In genomic region chr15:53982281-53982680, GRCh38 we compare ENCODE assay signal across 31 cellular contexts. TPM values are rescaled to one million over a fixed set of nuclear protein-coding genes. Genes with fewer than 3 reads are reported as not detected.
"Had no signal": no experiment of that assay in that cellular context is flagged by ENCODE, and none has a peak within 500 bp of the region (broad histone marks: within the 10 kb centered on the region; RNA-seq: fewer than 3 reads in every experiment).

No MANE protein-coding gene starts in this region.

- DNase-seq: heart left ventricle; hypothalamus; immature natural killer cell; kidney; left ventricle myocardium inferior; mesendoderm; midbrain; mucosa of descending colon; naive thymus-derived CD4-positive, alpha-beta T cell; nucleus accumbens; pancreas; posterior cingulate gyrus; retina; right cardiac atrium; spleen; stimulated activated CD4-positive, alpha-beta T cell treated with anti-CD3 and anti-CD28 coated beads, Interleukin-4, amount 100 ng/mL, for 24 hours; stimulated activated naive CD4-positive, alpha-beta T cell; thyroid gland; trophoblast cell; upper lobe of right lung had no signal

- H3K27ac ChIP-seq: heart left ventricle, left ventricle myocardium inferior, pancreas, prostate gland, skin epidermis, spleen, thyroid gland, upper lobe of right lung had no signal

- H3K9me3 ChIP-seq: heart left ventricle, left ventricle myocardium inferior, mucosa of descending colon, pancreas, prostate gland, spleen, thyroid gland, upper lobe of right lung had no signal

- H3K27ac Mint-ChIP-seq: immature natural killer cell; naive thymus-derived CD4-positive, alpha-beta T cell; natural killer cell treated with Interleukin-12 subunit alpha and Interleukin-12 subunit beta and Interleukin-15 and Interleukin-18, amount 100 ng/mL, for 72 hours; stimulated activated effector memory CD8-positive, alpha-beta T cell treated with anti-CD3 and anti-CD28 coated beads, Interleukin-12 subunit alpha, Interleukin-12 subunit beta, amount 100 ng/mL, for 72 hours; stimulated activated naive CD8-positive, alpha-beta T cell treated with anti-CD3 and anti-CD28 coated beads, Interleukin-15, Interleukin-2, amounts not matched to agents 100 ng/mL and 50 ng/mL, for 24 hours had no signal

- H3K4me3 Mint-ChIP-seq: immature natural killer cell; naive thymus-derived CD4-positive, alpha-beta T cell; natural killer cell treated with Interleukin-12 subunit alpha and Interleukin-12 subunit beta and Interleukin-15 and Interleukin-18, amount 100 ng/mL, for 72 hours; neural crest cell; stimulated activated effector memory CD8-positive, alpha-beta T cell treated with anti-CD3 and anti-CD28 coated beads, Interleukin-12 subunit alpha, Interleukin-12 subunit beta, amount 100 ng/mL, for 72 hours; stimulated activated naive CD8-positive, alpha-beta T cell treated with anti-CD3 and anti-CD28 coated beads, Interleukin-15, Interleukin-2, amounts not matched to agents 100 ng/mL and 50 ng/mL, for 24 hours had no signal

- H3K4me1 Mint-ChIP-seq: immature natural killer cell; stimulated activated effector memory CD8-positive, alpha-beta T cell treated with anti-CD3 and anti-CD28 coated beads, Interleukin-12 subunit alpha, Interleukin-12 subunit beta, amount 100 ng/mL, for 72 hours had no signal

- H3K36me3 Mint-ChIP-seq: immature natural killer cell; naive thymus-derived CD4-positive, alpha-beta T cell; natural killer cell treated with Interleukin-12 subunit alpha and Interleukin-12 subunit beta and Interleukin-15 and Interleukin-18, amount 100 ng/mL, for 72 hours; stimulated activated effector memory CD8-positive, alpha-beta T cell treated with anti-CD3 and anti-CD28 coated beads, Interleukin-12 subunit alpha, Interleukin-12 subunit beta, amount 100 ng/mL, for 72 hours had no signal

- ATAC-seq: heart left ventricle; mucosa of descending colon; naive thymus-derived CD4-positive, alpha-beta T cell; natural killer cell treated with Interleukin-12 subunit alpha and Interleukin-12 subunit beta and Interleukin-15 and Interleukin-18, amount 100 ng/mL, for 72 hours; pancreas; right cardiac atrium; sciatic nerve; stimulated activated effector memory CD8-positive, alpha-beta T cell treated with anti-CD3 and anti-CD28 coated beads, Interleukin-12 subunit alpha, Interleukin-12 subunit beta, amount 100 ng/mL, for 72 hours; upper lobe of right lung had no signal

- FAIRE-seq: islet of Langerhans, kidney, pancreas, urothelium cell line had no signal

- H3K4me1 ChIP-seq: left ventricle myocardium inferior, prostate gland had no signal

- H3K4me3 ChIP-seq: left ventricle myocardium inferior, lung, mucosa of descending colon, pancreas, prostate gland, skin epidermis, spleen, thyroid gland, upper lobe of right lung had no signal

- H3K9me3 Mint-ChIP-seq: natural killer cell treated with Interleukin-12 subunit alpha and Interleukin-12 subunit beta and Interleukin-15 and Interleukin-18, amount 100 ng/mL, for 72 hours; neural crest cell; stimulated activated effector memory CD8-positive, alpha-beta T cell treated with anti-CD3 and anti-CD28 coated beads, Interleukin-12 subunit alpha, Interleukin-12 subunit beta, amount 100 ng/mL, for 72 hours; stimulated activated naive CD8-positive, alpha-beta T cell treated with anti-CD3 and anti-CD28 coated beads, Interleukin-15, Interleukin-2, amounts not matched to agents 100 ng/mL and 50 ng/mL, for 24 hours had no signal

- H3K27me3 ChIP-seq: thyroid gland had no signal

- H3K36me3 ChIP-seq: heart left ventricle, left ventricle myocardium inferior, pancreas, prostate gland, spleen, thyroid gland, upper lobe of right lung had no signal

RNA-seq across cellular contexts. Expression of gene UNC13C, which starts 4.0 kb away (rescaled TPM):
- total RNA-seq: naive thymus-derived CD4-positive, alpha-beta T cell; natural killer cell treated with Interleukin-12 subunit alpha and Interleukin-12 subunit beta and Interleukin-15 and Interleukin-18, amount 100 ng/mL, for 72 hours; osteoblast; spleen had no signal
- polyA plus RNA-seq: heart left ventricle; immature natural killer cell; naive thymus-derived CD4-positive, alpha-beta T cell had no signal
